2 cellular contexts compared by ENCODE assay signal in genomic region chr10:71533936-71534335, GRCh38.
TF ChIP-seq lines count a peak whose summit lies in the region.

No MANE protein-coding gene starts in this region.

TF ChIP-seq in SK-N-SH, 30 proteins besides CTCF, POLR2A, EP300 and RAD21 (continued from another document):
- TF ChIP-seq, protein P1, sequence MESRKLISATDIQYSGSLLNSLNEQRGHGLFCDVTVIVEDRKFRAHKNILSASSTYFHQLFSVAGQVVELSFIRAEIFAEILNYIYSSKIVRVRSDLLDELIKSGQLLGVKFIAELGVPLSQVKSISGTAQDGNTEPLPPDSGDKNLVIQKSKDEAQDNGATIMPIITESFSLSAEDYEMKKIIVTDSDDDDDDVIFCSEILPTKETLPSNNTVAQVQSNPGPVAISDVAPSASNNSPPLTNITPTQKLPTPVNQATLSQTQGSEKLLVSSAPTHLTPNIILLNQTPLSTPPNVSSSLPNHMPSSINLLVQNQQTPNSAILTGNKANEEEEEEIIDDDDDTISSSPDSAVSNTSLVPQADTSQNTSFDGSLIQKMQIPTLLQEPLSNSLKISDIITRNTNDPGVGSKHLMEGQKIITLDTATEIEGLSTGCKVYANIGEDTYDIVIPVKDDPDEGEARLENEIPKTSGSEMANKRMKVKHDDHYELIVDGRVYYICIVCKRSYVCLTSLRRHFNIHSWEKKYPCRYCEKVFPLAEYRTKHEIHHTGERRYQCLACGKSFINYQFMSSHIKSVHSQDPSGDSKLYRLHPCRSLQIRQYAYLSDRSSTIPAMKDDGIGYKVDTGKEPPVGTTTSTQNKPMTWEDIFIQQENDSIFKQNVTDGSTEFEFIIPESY (IDR thresholded peaks at IDR 0.05; ENCODE audit: borderline replicate concordance, low read depth), result no peak
- TF ChIP-seq YY1 (IDR thresholded peaks at IDR 0.05; ENCODE audit: low read depth) (no peak), FOXM1 (IDR thresholded peaks at IDR 0.05; ENCODE audit: low read depth) (no peak), TAF1 (IDR thresholded peaks at IDR 0.05; ENCODE audit: borderline replicate concordance, low read depth, low read length) (no peak), GABPA (IDR thresholded peaks at IDR 0.05; ENCODE audit: low read depth) (no peak), ELF1 (IDR thresholded peaks at IDR 0.05) (no peak), POLR2AphosphoS5 (IDR thresholded peaks at IDR 0.05; ENCODE audit: low read depth, low read length) (no peak), IRF3 (IDR thresholded peaks at IDR 0.05; ENCODE audit: low read depth, low read length) (no peak), NRF1 (IDR thresholded peaks at IDR 0.05; ENCODE audit: low read depth, low read length) (no peak), NFIC (IDR thresholded peaks at IDR 0.05; ENCODE audit: borderline replicate concordance) (no peak), SIN3A (IDR thresholded peaks at IDR 0.05; ENCODE audit: borderline replicate concordance, low read depth, low read length) (no peak)
- TF ChIP-seq, protein P2, sequence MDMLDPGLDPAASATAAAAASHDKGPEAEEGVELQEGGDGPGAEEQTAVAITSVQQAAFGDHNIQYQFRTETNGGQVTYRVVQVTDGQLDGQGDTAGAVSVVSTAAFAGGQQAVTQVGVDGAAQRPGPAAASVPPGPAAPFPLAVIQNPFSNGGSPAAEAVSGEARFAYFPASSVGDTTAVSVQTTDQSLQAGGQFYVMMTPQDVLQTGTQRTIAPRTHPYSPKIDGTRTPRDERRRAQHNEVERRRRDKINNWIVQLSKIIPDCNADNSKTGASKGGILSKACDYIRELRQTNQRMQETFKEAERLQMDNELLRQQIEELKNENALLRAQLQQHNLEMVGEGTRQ (IDR thresholded peaks at IDR 0.05; ENCODE audit: borderline replicate concordance, low read depth, low read length), result no peak
- TF ChIP-seq, protein P3, sequence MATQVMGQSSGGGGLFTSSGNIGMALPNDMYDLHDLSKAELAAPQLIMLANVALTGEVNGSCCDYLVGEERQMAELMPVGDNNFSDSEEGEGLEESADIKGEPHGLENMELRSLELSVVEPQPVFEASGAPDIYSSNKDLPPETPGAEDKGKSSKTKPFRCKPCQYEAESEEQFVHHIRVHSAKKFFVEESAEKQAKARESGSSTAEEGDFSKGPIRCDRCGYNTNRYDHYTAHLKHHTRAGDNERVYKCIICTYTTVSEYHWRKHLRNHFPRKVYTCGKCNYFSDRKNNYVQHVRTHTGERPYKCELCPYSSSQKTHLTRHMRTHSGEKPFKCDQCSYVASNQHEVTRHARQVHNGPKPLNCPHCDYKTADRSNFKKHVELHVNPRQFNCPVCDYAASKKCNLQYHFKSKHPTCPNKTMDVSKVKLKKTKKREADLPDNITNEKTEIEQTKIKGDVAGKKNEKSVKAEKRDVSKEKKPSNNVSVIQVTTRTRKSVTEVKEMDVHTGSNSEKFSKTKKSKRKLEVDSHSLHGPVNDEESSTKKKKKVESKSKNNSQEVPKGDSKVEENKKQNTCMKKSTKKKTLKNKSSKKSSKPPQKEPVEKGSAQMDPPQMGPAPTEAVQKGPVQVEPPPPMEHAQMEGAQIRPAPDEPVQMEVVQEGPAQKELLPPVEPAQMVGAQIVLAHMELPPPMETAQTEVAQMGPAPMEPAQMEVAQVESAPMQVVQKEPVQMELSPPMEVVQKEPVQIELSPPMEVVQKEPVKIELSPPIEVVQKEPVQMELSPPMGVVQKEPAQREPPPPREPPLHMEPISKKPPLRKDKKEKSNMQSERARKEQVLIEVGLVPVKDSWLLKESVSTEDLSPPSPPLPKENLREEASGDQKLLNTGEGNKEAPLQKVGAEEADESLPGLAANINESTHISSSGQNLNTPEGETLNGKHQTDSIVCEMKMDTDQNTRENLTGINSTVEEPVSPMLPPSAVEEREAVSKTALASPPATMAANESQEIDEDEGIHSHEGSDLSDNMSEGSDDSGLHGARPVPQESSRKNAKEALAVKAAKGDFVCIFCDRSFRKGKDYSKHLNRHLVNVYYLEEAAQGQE (IDR thresholded peaks at IDR 0.05; ENCODE audit: low read depth, low read length), result no peak

TF ChIP-seq in SK-N-SH treated with all-trans-retinoic acid at 6 μM for 48 hours, 23 proteins besides CTCF, POLR2A, EP300 and RAD21 (continued from another document):
- TF ChIP-seq PATZ1 (CRISPR knock-in tag; IDR thresholded peaks at IDR 0.05; ENCODE audit: borderline replicate concordance), result no peak
- no peak for TF ChIP-seq BACH2 (CRISPR knock-in tag; IDR thresholded peaks at IDR 0.05; ENCODE audit: borderline replicate concordance)
- TF ChIP-seq PPARA (CRISPR knock-in tag; IDR thresholded peaks at IDR 0.05; ENCODE audit: borderline replicate concordance), result no peak
- TF ChIP-seq, protein P4, sequence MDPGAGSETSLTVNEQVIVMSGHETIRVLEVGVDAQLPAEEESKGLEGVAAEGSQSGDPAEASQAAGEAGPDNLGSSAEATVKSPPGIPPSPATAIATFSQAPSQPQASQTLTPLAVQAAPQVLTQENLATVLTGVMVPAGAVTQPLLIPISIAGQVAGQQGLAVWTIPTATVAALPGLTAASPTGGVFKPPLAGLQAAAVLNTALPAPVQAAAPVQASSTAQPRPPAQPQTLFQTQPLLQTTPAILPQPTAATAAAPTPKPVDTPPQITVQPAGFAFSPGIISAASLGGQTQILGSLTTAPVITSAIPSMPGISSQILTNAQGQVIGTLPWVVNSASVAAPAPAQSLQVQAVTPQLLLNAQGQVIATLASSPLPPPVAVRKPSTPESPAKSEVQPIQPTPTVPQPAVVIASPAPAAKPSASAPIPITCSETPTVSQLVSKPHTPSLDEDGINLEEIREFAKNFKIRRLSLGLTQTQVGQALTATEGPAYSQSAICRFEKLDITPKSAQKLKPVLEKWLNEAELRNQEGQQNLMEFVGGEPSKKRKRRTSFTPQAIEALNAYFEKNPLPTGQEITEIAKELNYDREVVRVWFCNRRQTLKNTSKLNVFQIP (CRISPR knock-in tag; IDR thresholded peaks at IDR 0.05; ENCODE audit: borderline replicate concordance, low read depth), result no peak
- TF ChIP-seq TSHZ2 (CRISPR knock-in tag; IDR thresholded peaks at IDR 0.05), result no peak
- TF ChIP-seq ZNF8 (CRISPR knock-in tag; IDR thresholded peaks at IDR 0.05), result no peak
- TF ChIP-seq ISL1 (CRISPR knock-in tag; IDR thresholded peaks at IDR 0.05), result no peak
- no peak for TF ChIP-seq ZFP3 (CRISPR knock-in tag; IDR thresholded peaks at IDR 0.05)
- no peak for TF ChIP-seq ZNF565 (CRISPR knock-in tag; conservative IDR thresholded peaks at IDR 0.05; ENCODE audit: low read depth)
- TF ChIP-seq, protein P5, sequence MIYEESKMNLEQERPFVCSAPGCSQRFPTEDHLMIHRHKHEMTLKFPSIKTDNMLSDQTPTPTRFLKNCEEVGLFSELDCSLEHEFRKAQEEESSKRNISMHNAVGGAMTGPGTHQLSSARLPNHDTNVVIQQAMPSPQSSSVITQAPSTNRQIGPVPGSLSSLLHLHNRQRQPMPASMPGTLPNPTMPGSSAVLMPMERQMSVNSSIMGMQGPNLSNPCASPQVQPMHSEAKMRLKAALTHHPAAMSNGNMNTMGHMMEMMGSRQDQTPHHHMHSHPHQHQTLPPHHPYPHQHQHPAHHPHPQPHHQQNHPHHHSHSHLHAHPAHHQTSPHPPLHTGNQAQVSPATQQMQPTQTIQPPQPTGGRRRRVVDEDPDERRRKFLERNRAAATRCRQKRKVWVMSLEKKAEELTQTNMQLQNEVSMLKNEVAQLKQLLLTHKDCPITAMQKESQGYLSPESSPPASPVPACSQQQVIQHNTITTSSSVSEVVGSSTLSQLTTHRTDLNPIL (CRISPR knock-in tag; IDR thresholded peaks at IDR 0.05; ENCODE audit: low read depth), result no peak
- no peak for TF ChIP-seq ARNTL (CRISPR knock-in tag; IDR thresholded peaks at IDR 0.05; ENCODE audit: borderline replicate concordance, low read depth)
- no peak for TF ChIP-seq GLIS3 (CRISPR knock-in tag; IDR thresholded peaks at IDR 0.05)
- TF ChIP-seq RARB (CRISPR knock-in tag; IDR thresholded peaks at IDR 0.05), result no peak
- no peak for TF ChIP-seq ESRRG (CRISPR knock-in tag; IDR thresholded peaks at IDR 0.05)
- no peak for TF ChIP-seq TOX (CRISPR knock-in tag; IDR thresholded peaks at IDR 0.05; ENCODE audit: borderline replicate concordance)
